Comparison of ENCODE assay signal across 9 cellular contexts in the genomic region with DNA sequence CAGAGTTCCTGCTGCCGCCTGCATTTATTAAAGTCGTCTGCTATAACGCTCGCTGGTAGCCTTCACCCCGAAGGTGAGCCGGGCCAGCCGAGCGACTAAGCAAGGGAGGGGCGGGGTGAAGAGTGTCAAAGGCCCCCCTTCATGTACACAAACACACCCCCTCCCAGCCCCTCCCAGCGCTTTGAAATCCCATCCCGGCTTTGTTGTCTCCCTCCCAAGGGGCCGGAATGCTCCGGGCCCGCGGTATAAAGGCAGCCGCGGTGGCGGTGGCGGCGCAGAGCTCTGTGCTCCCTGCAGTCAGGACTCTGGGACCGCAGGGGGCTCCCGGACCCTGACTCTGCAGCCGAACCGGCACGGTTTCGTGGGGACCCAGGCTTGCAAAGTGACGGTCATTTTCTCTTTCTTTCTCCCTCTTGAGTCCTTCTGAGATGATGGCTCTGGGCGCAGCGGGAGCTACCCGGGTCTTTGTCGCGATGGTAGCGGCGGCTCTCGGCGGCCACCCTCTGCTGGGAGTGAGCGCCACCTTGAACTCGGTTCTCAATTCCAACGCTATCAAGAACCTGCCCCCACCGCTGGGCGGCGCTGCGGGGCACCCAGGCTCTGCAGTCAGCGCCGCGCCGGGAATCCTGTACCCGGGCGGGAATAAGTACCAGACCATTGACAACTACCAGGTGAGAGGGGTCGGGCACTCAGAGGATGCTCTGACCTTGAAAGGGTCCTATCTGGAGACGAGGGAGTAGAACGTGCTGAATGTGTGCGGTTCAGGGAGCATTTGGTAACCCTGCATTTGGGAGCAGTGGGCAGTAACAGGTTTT. TPM values are rescaled to one million over a fixed set of nuclear protein-coding genes. Genes with fewer than 3 reads are reported as not detected.
DNase-seq lines count a peak whose midpoint lies in the region; ATAC-seq, FAIRE-seq and TF ChIP-seq lines count a peak whose summit lies in the region.
"Had no signal": no experiment of that assay in that cellular context is flagged by ENCODE, and none has a peak within 500 bp of the region (broad histone marks: within the 10 kb centered on the region; RNA-seq: fewer than 3 reads in every experiment).

A gene with protein sequence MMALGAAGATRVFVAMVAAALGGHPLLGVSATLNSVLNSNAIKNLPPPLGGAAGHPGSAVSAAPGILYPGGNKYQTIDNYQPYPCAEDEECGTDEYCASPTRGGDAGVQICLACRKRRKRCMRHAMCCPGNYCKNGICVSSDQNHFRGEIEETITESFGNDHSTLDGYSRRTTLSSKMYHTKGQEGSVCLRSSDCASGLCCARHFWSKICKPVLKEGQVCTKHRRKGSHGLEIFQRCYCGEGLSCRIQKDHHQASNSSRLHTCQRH (plus strand): TSS at position 275 of the 815 bp plus-strand sequence. CDS start 154 bp downstream, at position 429.

- TF ChIP-seq POLR2A in vagina (IDR thresholded peaks at IDR 0.05) = no peak

- TF ChIP-seq CTCF in WI38 (IDR thresholded peaks at IDR 0.05; ENCODE audit: low read depth, low read length) = peak; percentile 88
- peak in 2 of 3 experiments; percentile 16 to 47 for TF ChIP-seq CTCF in vagina (IDR thresholded peaks at IDR 0.05)

- ATAC-seq in naive thymus-derived CD4-positive, alpha-beta T cell = peak; percentile 47

- peaks cover 0 to 9% (median 3%) of the 10 kb centered on the region in 11 donors for H3K9me3 Mint-ChIP-seq in naive thymus-derived CD4-positive, alpha-beta T cell

- H3K4me3 Mint-ChIP-seq in naive thymus-derived CD4-positive, alpha-beta T cell = peak within 1 kb of the TSS in 8 of 10 donors; percentile 4 to 56 (median 22)

- H3K4me1 ChIP-seq in naive thymus-derived CD4-positive, alpha-beta T cell (ENCODE audit: control insufficient read depth in 2 of 2, insufficient read depth in 2 of 2, low read length in 2 of 2) = no peaks in the 10 kb centered on the region
- peaks cover 12% of the 10 kb centered on the region for H3K4me1 ChIP-seq in vagina

- DNase-seq in activated CD8-positive, alpha-beta memory T cell treated with anti-CD3 and anti-CD28 coated beads, Interleukin-2, amount 50 U/mL, for 48 hours = peak; percentile 61
- no peak for DNase-seq in activated CD8-positive, alpha-beta memory T cell treated with anti-CD3 and anti-CD28 coated beads, Interleukin-2, amount 50 U/mL, for 4 hours
- DNase-seq in HTR-8/SVneo (ENCODE audit: insufficient read length, low spot score) = peak; percentile 82
- DNase-seq in fibroblast of the conjunctiva (ENCODE audit: low read depth) = peak; percentile 59
- DNase-seq in naive thymus-derived CD4-positive, alpha-beta T cell = peak in 1 of 9 donors; percentile 22
- no peak for DNase-seq in vagina (ENCODE audit: extremely low spot score in 2 of 2)
- no peak for DNase-seq in DMS153 (lab: John Stamatoyannopoulos, UW)

- peaks cover 6 to 16% (median 13%) of the 10 kb centered on the region in 7 donors for H3K4me1 Mint-ChIP-seq in naive thymus-derived CD4-positive, alpha-beta T cell

- no peak for FAIRE-seq in HTR-8/SVneo (lab: Jason Lieb, UNC)
- FAIRE-seq: GM18507 had no signal

- peak within 1 kb of the TSS; percentile 70 for H3K4me3 ChIP-seq in WI38 (ENCODE audit: low read depth, low read length)
- H3K4me3 ChIP-seq in naive thymus-derived CD4-positive, alpha-beta T cell (ENCODE audit: low read length) = no peak within 1 kb of the TSS
- H3K4me3 ChIP-seq in vagina = peak within 1 kb of the TSS; percentile 45 to 61

- H3K27me3 Mint-ChIP-seq in naive thymus-derived CD4-positive, alpha-beta T cell = peaks cover 57 to 72% (median 68%) of the 10 kb centered on the region in 5 donors

- H3K27ac ChIP-seq in naive thymus-derived CD4-positive, alpha-beta T cell (ENCODE audit: low read depth, low read length) = no peak within 1 kb of the TSS
- H3K27ac ChIP-seq in vagina = peak within 1 kb of the TSS; percentile 65

- no peaks in the 10 kb centered on the region for H3K9me3 ChIP-seq in naive thymus-derived CD4-positive, alpha-beta T cell (ENCODE audit: control insufficient read depth in 2 of 3, low read length in 3 of 3)
- H3K9me3 ChIP-seq in vagina = no peaks in the 10 kb centered on the region

- no peak within 1 kb of the TSS for H3K27ac Mint-ChIP-seq in naive thymus-derived CD4-positive, alpha-beta T cell

- H3K36me3 ChIP-seq in naive thymus-derived CD4-positive, alpha-beta T cell (ENCODE audit: control insufficient read depth in 2 of 3, insufficient read depth in 3 of 3, low read length in 3 of 3) = no peaks in the 10 kb centered on the region
- H3K36me3 ChIP-seq in vagina = no peaks in the 10 kb centered on the region

- peaks cover 0 to 3% of the 10 kb centered on the region in 2 donors for H3K27me3 ChIP-seq in naive thymus-derived CD4-positive, alpha-beta T cell (ENCODE audit: control insufficient read depth in 2 of 2, insufficient read depth in 2 of 2, low read length in 2 of 2)
- H3K27me3 ChIP-seq in vagina = no peaks in the 10 kb centered on the region

- POLR2A ChIA-PET in naive thymus-derived CD4-positive, alpha-beta T cell (lab: Charles Lee) = no interaction called here

- intact Hi-C loops in naive thymus-derived CD4-positive, alpha-beta T cell (cut with micrococcal nuclease) = no loop called here
- intact Hi-C loops in vagina (cut with DNase I) = no loop called here

- CTCF ChIA-PET in naive thymus-derived CD4-positive, alpha-beta T cell (lab: Charles Lee) = no interaction called here

- H3K36me3 Mint-ChIP-seq in naive thymus-derived CD4-positive, alpha-beta T cell = peaks cover 0 to 10% (median 0%) of the 10 kb centered on the region in 5 donors

RNA-seq across cellular contexts. Expression of the gene that starts here (rescaled TPM):
- total RNA-seq in naive thymus-derived CD4-positive, alpha-beta T cell = not detected
- not detected for polyA plus RNA-seq in naive thymus-derived CD4-positive, alpha-beta T cell
- 14.0 TPM for total RNA-seq in vagina

Comparison
In these comparisons a context has a peak if more than half of its experiments do, and no peak if none do; other contexts are left out.
1. RNA of the gene that starts here (total RNA-seq): 14.0 TPM in vagina (single experiment); not detected in naive thymus-derived CD4-positive, alpha-beta T cell; every median in the first group is over 10 times any median in the second.
2. DNase-seq: peak in activated CD8-positive, alpha-beta memory T cell treated with anti-CD3 and anti-CD28 coated beads, Interleukin-2, amount 50 U/mL, for 48 hours (single experiment), HTR-8/SVneo (single experiment) and fibroblast of the conjunctiva (single experiment); none in activated CD8-positive, alpha-beta memory T cell treated with anti-CD3 and anti-CD28 coated beads, Interleukin-2, amount 50 U/mL, for 4 hours (single experiment), vagina (0 of 2) and DMS153 (single experiment).
3. Peak in ATAC-seq in naive thymus-derived CD4-positive, alpha-beta T cell; RNA of the gene not detected or under 1 TPM.